ENCODE assay signal across 8 cellular contexts in the genomic region with DNA sequence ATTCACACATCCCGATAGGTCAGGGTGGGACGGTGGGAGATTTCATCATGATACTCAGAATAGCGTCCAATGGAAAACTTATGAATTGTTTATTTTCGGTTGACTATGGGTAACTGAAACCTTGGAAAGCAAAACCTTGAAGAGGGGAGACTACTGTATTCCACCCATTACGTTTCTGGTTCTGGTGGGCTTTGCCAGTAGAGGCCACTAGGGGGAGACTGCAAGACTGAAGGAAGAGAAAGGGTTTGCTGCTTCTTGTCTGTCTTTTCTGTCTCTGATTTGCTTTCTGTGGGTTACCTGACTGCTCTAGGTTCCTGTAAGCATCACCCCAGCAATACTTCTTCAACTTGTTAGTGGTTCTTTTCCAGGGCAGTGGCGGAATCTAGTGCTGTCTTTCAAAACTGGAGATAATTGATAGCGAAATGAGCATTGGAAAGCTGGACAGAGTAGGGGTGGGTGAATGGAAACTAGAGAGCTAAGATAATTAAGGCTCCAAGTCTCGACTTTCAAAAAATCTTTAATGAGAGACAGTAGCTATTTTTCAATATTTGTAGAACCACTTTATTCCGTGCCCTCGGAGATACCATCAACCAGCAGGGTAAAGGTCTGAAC. TPM values are rescaled to one million over a fixed set of nuclear protein-coding genes. Genes with fewer than 3 reads are reported as not detected.
DNase-seq lines count a peak whose midpoint lies in the region; ATAC-seq, FAIRE-seq and TF ChIP-seq lines count a peak whose summit lies in the region.

No MANE protein-coding gene starts in this region.

- H4K20me1 ChIP-seq in endothelial cell of umbilical vein (replicated peaks; ENCODE audit: control insufficient read depth, extremely low read depth, insufficient read depth, low read length): no peaks in the 10 kb centered on the region

- H3K27ac ChIP-seq in endothelial cell of umbilical vein (ENCODE audit: insufficient read depth, low read depth, low read length): no peak overlapping the region

- TF ChIP-seq POLR2A in endothelial cell of umbilical vein (IDR thresholded peaks at IDR 0.05; ENCODE audit: low read depth, low read length): no peak

- H3K9me3 Mint-ChIP-seq in activated naive CD4-positive, alpha-beta T cell treated with anti-CD3 and anti-CD28 coated beads for 36 hours: no peaks in the 10 kb centered on the region
- H3K9me3 Mint-ChIP-seq in HFFc6: 0 out of 2 replicates have a peak, but pooled peaks cover 5% of the 10 kb centered on the region
- H3K9me3 Mint-ChIP-seq in stimulated activated naive CD8-positive, alpha-beta T cell treated with anti-CD3 and anti-CD28 coated beads, Interleukin-15, amount 100 ng/mL, for 72 hours: no peaks in the 10 kb centered on the region

- peak; percentile 74 for TF ChIP-seq CTCF in HFFc6 (IDR thresholded peaks at IDR 0.05)
- TF ChIP-seq CTCF in endothelial cell of umbilical vein (IDR thresholded peaks at IDR 0.05; ENCODE audit: extremely low read depth in 1 of 2, insufficient read depth in 1 of 2, low read depth in 1 of 2, low read length in 2 of 2): peak; percentile 44 to 51

- POLR2A ChIA-PET in endothelial cell of umbilical vein (lab: Charles Lee): no interaction called here

- dilution Hi-C loops in endothelial cell of umbilical vein (cut with MboI; ENCODE audit: extremely low pct_ligation_motif_present, low sequenced_read_pairs): no loop called here

- no TSS peak for BruUV-seq in endothelial cell of umbilical vein (replicated peaks; lab: Mats Ljungman, UMichigan)

- H3K36me3 ChIP-seq in NT2/D1 (ENCODE audit: insufficient read depth, insufficient read length, low read length) (no peaks in the 10 kb centered on the region), endothelial cell of umbilical vein (ENCODE audit: control insufficient read depth in 2 of 2, extremely low read depth in 1 of 2, insufficient read depth in 2 of 2, low read length in 2 of 2) (no peaks in the 10 kb centered on the region), MG63 (no peaks in the 10 kb centered on the region)

- H3K27me3 Mint-ChIP-seq in activated naive CD4-positive, alpha-beta T cell treated with anti-CD3 and anti-CD28 coated beads for 36 hours (ENCODE audit: low read depth): peaks cover 20% of the 10 kb centered on the region
- H3K27me3 Mint-ChIP-seq in HFFc6 (ENCODE audit: insufficient read depth): no peaks in the 10 kb centered on the region; the same call in 1 of the 2 replicates
- H3K27me3 Mint-ChIP-seq in stimulated activated naive CD8-positive, alpha-beta T cell treated with anti-CD3 and anti-CD28 coated beads, Interleukin-15, amount 100 ng/mL, for 72 hours: peaks cover 29% of the 10 kb centered on the region

- no peaks in the 10 kb centered on the region for H3K79me2 ChIP-seq in endothelial cell of umbilical vein (ENCODE audit: control insufficient read depth, insufficient read depth, low read length)

- H3K27me3 ChIP-seq in NT2/D1 (ENCODE audit: insufficient read depth, insufficient read length): no peaks in the 10 kb centered on the region
- H3K27me3 ChIP-seq in endothelial cell of umbilical vein (ENCODE audit: control insufficient read depth in 2 of 2, insufficient read depth in 2 of 2, low read length in 2 of 2): no peaks in the 10 kb centered on the region
- no peaks in the 10 kb centered on the region for H3K27me3 ChIP-seq in MG63

- no peak overlapping the region for H3K4me3 Mint-ChIP-seq in activated naive CD4-positive, alpha-beta T cell treated with anti-CD3 and anti-CD28 coated beads for 36 hours
- no peak overlapping the region for H3K4me3 Mint-ChIP-seq in HFFc6
- no peak overlapping the region for H3K4me3 Mint-ChIP-seq in stimulated activated naive CD8-positive, alpha-beta T cell treated with anti-CD3 and anti-CD28 coated beads, Interleukin-15, amount 100 ng/mL, for 72 hours

- H3K27ac Mint-ChIP-seq in activated naive CD4-positive, alpha-beta T cell treated with anti-CD3 and anti-CD28 coated beads for 36 hours: no peak overlapping the region
- no peak overlapping the region for H3K27ac Mint-ChIP-seq in HFFc6
- H3K27ac Mint-ChIP-seq in stimulated activated naive CD8-positive, alpha-beta T cell treated with anti-CD3 and anti-CD28 coated beads, Interleukin-15, amount 100 ng/mL, for 72 hours: no peak overlapping the region

- peak; percentile 42 for FAIRE-seq in endothelial cell of umbilical vein (lab: Jason Lieb, UNC)

- no peak overlapping the region for H2AFZ ChIP-seq in endothelial cell of umbilical vein (ENCODE audit: low read depth, low read length)

- DNase-seq in activated naive CD4-positive, alpha-beta T cell treated with anti-CD3 and anti-CD28 coated beads for 36 hours: peak; percentile 46
- DNase-seq in activated naive CD4-positive, alpha-beta T cell treated with Interleukin-2 at 50 U/mL for 16 hours: no peak
- DNase-seq in HFFc6 (no peak), NT2/D1 (ENCODE audit: low read depth, low spot score) (peak; percentile 33), endothelial cell of umbilical vein (ENCODE audit: low read depth, low spot score) (peak; percentile 1), posterior cingulate gyrus (no peak), MG63 (no peak)
- DNase-seq in stimulated activated naive CD8-positive, alpha-beta T cell treated with anti-CD3 and anti-CD28 coated beads, Interleukin-15, amount 100 ng/mL, for 72 hours: peak; percentile 20 to 26

- H3K4me2 ChIP-seq in endothelial cell of umbilical vein (ENCODE audit: insufficient read depth, low read length): no peak overlapping the region

- no peaks in the 10 kb centered on the region for H3K4me1 ChIP-seq in NT2/D1 (ENCODE audit: insufficient read depth, insufficient read length)
- no peaks in the 10 kb centered on the region for H3K4me1 ChIP-seq in endothelial cell of umbilical vein (ENCODE audit: control insufficient read depth, extremely low read depth, insufficient read depth, low read length)

- H3K9me3 ChIP-seq in NT2/D1 (ENCODE audit: insufficient read depth, low read length) (no peaks in the 10 kb centered on the region), endothelial cell of umbilical vein (replicated peaks; ENCODE audit: control insufficient read depth, insufficient read depth, low read length) (no peaks in the 10 kb centered on the region), MG63 (no peaks in the 10 kb centered on the region)

- H3K36me3 Mint-ChIP-seq in activated naive CD4-positive, alpha-beta T cell treated with anti-CD3 and anti-CD28 coated beads for 36 hours (ENCODE audit: low read depth): no peaks in the 10 kb centered on the region
- H3K36me3 Mint-ChIP-seq in HFFc6 (ENCODE audit: low read depth): no peaks in the 10 kb centered on the region

- no peaks in the 10 kb centered on the region for H3K9me1 ChIP-seq in endothelial cell of umbilical vein (replicated peaks; ENCODE audit: control insufficient read depth, extremely low read depth, insufficient read depth, low read length)

- intact Hi-C loops in activated naive CD4-positive, alpha-beta T cell treated with anti-CD3 and anti-CD28 coated beads for 36 hours (cut with micrococcal nuclease): no loop called here
- intact Hi-C loops in endothelial cell of umbilical vein (cut with micrococcal nuclease) (no loop called here), posterior cingulate gyrus (cut with DNase I) (no loop called here)

- H3K9ac ChIP-seq in NT2/D1 (ENCODE audit: insufficient read length, low read depth): no peak overlapping the region
- H3K9ac ChIP-seq in endothelial cell of umbilical vein (replicated peaks; ENCODE audit: extremely low read depth, insufficient read depth, low read length): no peak overlapping the region

- no peak overlapping the region for H3K4me3 ChIP-seq in NT2/D1 (ENCODE audit: insufficient read length, low read depth)
- H3K4me3 ChIP-seq in endothelial cell of umbilical vein (replicated peaks in 1 of 3; ENCODE audit: insufficient read depth in 1 of 3, low read depth in 1 of 3, low read length in 3 of 3): no peak overlapping the region
- H3K4me3 ChIP-seq in MG63: no peak overlapping the region

- no peaks in the 10 kb centered on the region for H3K4me1 Mint-ChIP-seq in activated naive CD4-positive, alpha-beta T cell treated with anti-CD3 and anti-CD28 coated beads for 36 hours (ENCODE audit: low read depth)
- H3K4me1 Mint-ChIP-seq in HFFc6 (ENCODE audit: low read depth): no peaks in the 10 kb centered on the region
- no peaks in the 10 kb centered on the region for H3K4me1 Mint-ChIP-seq in stimulated activated naive CD8-positive, alpha-beta T cell treated with anti-CD3 and anti-CD28 coated beads, Interleukin-15, amount 100 ng/mL, for 72 hours

- CTCF ChIA-PET in activated naive CD4-positive, alpha-beta T cell treated with anti-CD3 and anti-CD28 coated beads for 36 hours (lab: Charles Lee): interaction anchor here (0.8 to 1.1 kb wide), 10 partner anchors 8 to 170 kb away, joined by 3 to 7 read pairs (median 3); no protein-coding TSS in a partner anchor
- CTCF ChIA-PET in endothelial cell of umbilical vein (lab: Charles Lee): no interaction called here

- no peak for ATAC-seq in stimulated activated naive CD8-positive, alpha-beta T cell treated with anti-CD3 and anti-CD28 coated beads, Interleukin-15, amount 100 ng/mL, for 72 hours

TF ChIP-seq in endothelial cell of umbilical vein, 7 proteins besides CTCF, POLR2A, EP300 and RAD21 (continues in another document):
- TF ChIP-seq JUN (IDR thresholded peaks at IDR 0.05; ENCODE audit: borderline replicate concordance, insufficient read depth, insufficient read length, low read depth): no peak
- TF ChIP-seq MYC (IDR thresholded peaks at IDR 0.05; ENCODE audit: low read depth, low read length): no peak
- TF ChIP-seq POLR2AphosphoS5 (IDR thresholded peaks at IDR 0.05; ENCODE audit: insufficient read depth, low read depth, low read length): no peak
- TF ChIP-seq GATA2 (IDR thresholded peaks at IDR 0.05; ENCODE audit: insufficient read depth, insufficient read length, low read depth, low read length): no peak
- TF ChIP-seq, protein P1, sequence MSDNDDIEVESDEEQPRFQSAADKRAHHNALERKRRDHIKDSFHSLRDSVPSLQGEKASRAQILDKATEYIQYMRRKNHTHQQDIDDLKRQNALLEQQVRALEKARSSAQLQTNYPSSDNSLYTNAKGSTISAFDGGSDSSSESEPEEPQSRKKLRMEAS (IDR thresholded peaks at IDR 0.05; ENCODE audit: insufficient read depth, insufficient read length): no peak
- no peak for TF ChIP-seq EZH2 (IDR thresholded peaks at IDR 0.05; ENCODE audit: borderline replicate concordance, low read depth, low read length, severe bottlenecking)

RNA-seq across cellular contexts. Expression of a gene that starts 27.0 kb away (rescaled TPM):
- not detected for total RNA-seq in activated naive CD4-positive, alpha-beta T cell treated with anti-CD3 and anti-CD28 coated beads for 36 hours
- not detected for total RNA-seq in HFFc6 (2021; fragmentation: NEBNext Ultra II Directional; extraction: Animal tissue kit (Norgen Biotek cat#: 25700))
- total RNA-seq in endothelial cell of umbilical vein: not detected in 2 replicates
- polyA plus RNA-seq in endothelial cell of umbilical vein: not detected in 2 replicates
- polyA plus RNA-seq in endothelial cell of umbilical vein (2011; cell fraction: cytosol; rRNA removed): not detected in 2 replicates
- not detected in 2 replicates for polyA plus RNA-seq in endothelial cell of umbilical vein (2011; cell fraction: nucleus; rRNA removed)
- polyA plus RNA-seq in endothelial cell of umbilical vein (2012): 0.07 and 0.11 TPM in 2 replicates
- not detected in 2 replicates for polyA minus RNA-seq in endothelial cell of umbilical vein
- not detected for polyA minus RNA-seq in endothelial cell of umbilical vein (2011; cell fraction: cytosol; rRNA and poly(A)+ RNA removed)
- not detected in 2 replicates for polyA minus RNA-seq in endothelial cell of umbilical vein (2011; cell fraction: nucleus; rRNA and poly(A)+ RNA removed)
- not detected in 2 replicates for total RNA-seq in MG63 (2014; rRNA removed; shearing (Covaris generic); ENCODE audit: low replicate concordance)

Comparison
In these comparisons a context has a peak if more than half of its experiments do, and no peak if none do; other contexts are left out.
1. DNase-seq: peak in activated naive CD4-positive, alpha-beta T cell treated with anti-CD3 and anti-CD28 coated beads for 36 hours (single experiment), NT2/D1 (single experiment), endothelial cell of umbilical vein (single experiment) and stimulated activated naive CD8-positive, alpha-beta T cell treated with anti-CD3 and anti-CD28 coated beads, Interleukin-15, amount 100 ng/mL, for 72 hours (2 of 2); none in activated naive CD4-positive, alpha-beta T cell treated with Interleukin-2 at 50 U/mL for 16 hours (single experiment), HFFc6 (single experiment), posterior cingulate gyrus (0 of 10) and MG63 (single experiment).